ENCODE assay signal across 1 cellular context in the genomic region with DNA sequence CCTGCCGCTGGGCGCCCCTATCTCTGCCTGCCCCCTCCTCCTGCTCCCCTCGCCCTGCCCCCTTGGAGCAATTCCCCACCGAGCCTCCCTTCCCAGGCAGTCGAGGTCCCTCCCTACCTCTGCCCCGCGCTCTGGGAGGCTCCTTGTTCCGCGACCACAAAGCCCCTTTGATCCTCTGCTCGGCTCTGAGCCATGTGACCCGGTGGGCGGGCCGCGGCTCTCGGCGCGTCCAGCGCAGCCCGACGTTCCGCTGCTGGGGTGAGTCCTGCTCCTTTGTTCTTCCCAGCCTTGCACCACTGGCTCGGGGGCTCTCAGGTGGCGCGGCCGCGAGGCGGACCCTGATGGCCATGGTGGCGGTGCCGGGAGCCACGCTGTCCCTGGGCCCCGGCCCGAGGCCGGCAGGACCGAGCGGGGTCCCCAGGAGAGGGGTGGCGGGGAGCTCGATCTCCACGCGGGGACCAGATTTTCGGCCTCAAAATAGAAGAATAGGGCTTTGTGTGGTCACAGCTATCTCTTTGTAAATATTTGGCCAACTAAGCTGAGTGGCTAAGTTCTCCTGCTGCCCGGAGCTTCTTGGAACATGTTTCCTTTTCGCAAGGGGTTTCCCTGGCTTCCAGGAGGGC.
A peak's percentile ranks its signal among the peaks of the same experiment; 100 is the strongest.
TF ChIP-seq lines count a peak whose summit lies in the region.

No MANE protein-coding gene starts in this region.

TF ChIP-seq in HepG2, 621 proteins besides CTCF, POLR2A, EP300 and RAD21 (continued from another document and continues in another):
- TF ChIP-seq, protein P1, sequence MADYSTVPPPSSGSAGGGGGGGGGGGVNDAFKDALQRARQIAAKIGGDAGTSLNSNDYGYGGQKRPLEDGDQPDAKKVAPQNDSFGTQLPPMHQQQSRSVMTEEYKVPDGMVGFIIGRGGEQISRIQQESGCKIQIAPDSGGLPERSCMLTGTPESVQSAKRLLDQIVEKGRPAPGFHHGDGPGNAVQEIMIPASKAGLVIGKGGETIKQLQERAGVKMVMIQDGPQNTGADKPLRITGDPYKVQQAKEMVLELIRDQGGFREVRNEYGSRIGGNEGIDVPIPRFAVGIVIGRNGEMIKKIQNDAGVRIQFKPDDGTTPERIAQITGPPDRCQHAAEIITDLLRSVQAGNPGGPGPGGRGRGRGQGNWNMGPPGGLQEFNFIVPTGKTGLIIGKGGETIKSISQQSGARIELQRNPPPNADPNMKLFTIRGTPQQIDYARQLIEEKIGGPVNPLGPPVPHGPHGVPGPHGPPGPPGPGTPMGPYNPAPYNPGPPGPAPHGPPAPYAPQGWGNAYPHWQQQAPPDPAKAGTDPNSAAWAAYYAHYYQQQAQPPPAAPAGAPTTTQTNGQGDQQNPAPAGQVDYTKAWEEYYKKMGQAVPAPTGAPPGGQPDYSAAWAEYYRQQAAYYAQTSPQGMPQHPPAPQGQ (CRISPR knock-in tag; IDR thresholded peaks at IDR 0.05; ENCODE audit: borderline replicate concordance): no peak
- TF ChIP-seq SUZ12 (IDR thresholded peaks at IDR 0.05; ENCODE audit: low read depth, low read length) (no peak), NCOA2 (CRISPR knock-in tag; IDR thresholded peaks at IDR 0.05) (peak; percentile 78; the same call in 1 of the 2 replicates), SP140L (CRISPR knock-in tag; IDR thresholded peaks at IDR 0.05; ENCODE audit: borderline replicate concordance) (no peak), ZNF7 (CRISPR knock-in tag; IDR thresholded peaks at IDR 0.05) (no peak), RXRB (CRISPR knock-in tag; IDR thresholded peaks at IDR 0.05; ENCODE audit: borderline replicate concordance) (peak; percentile 77), EHMT2 (IDR thresholded peaks at IDR 0.05; ENCODE audit: borderline replicate concordance, low read depth, low read length) (no peak), MAFF (IDR thresholded peaks at IDR 0.05; ENCODE audit: low read depth, low read length) (no peak), BCL6 (CRISPR knock-in tag; IDR thresholded peaks at IDR 0.05) (peak; percentile 69), ZNF75D (CRISPR knock-in tag; IDR thresholded peaks at IDR 0.05; ENCODE audit: borderline replicate concordance) (0 out of 2 replicates have a peak, but pooled peaks have one; percentile 69), NAIF1 (CRISPR knock-in tag; IDR thresholded peaks at IDR 0.05; ENCODE audit: borderline replicate concordance) (peak; percentile 89; the same call in 1 of the 2 replicates), SP5 (CRISPR knock-in tag; IDR thresholded peaks at IDR 0.05; ENCODE audit: borderline replicate concordance, low read depth) (peak; percentile 97), ZSCAN21 (CRISPR knock-in tag; IDR thresholded peaks at IDR 0.05; ENCODE audit: borderline replicate concordance) (no peak; the same call in 1 of the 2 replicates), JUNB (CRISPR knock-in tag; IDR thresholded peaks at IDR 0.05; ENCODE audit: borderline replicate concordance) (no peak), ZNF274 (CRISPR knock-in tag; IDR thresholded peaks at IDR 0.05) (peak; percentile 56; the same call in 1 of the 2 replicates), ZKSCAN1 (IDR thresholded peaks at IDR 0.05; ENCODE audit: low read length) (no peak), TBX2 (CRISPR knock-in tag; IDR thresholded peaks at IDR 0.05; ENCODE audit: borderline replicate concordance) (peak; percentile 90), GATAD2A (CRISPR knock-in tag; IDR thresholded peaks at IDR 0.05) (peak; percentile 71), ZNF34 (CRISPR knock-in tag; IDR thresholded peaks at IDR 0.05; ENCODE audit: borderline replicate concordance) (no peak), ZNF660 (CRISPR knock-in tag; IDR thresholded peaks at IDR 0.05; ENCODE audit: borderline replicate concordance, low read depth) (no peak), CAMTA2 (CRISPR knock-in tag; IDR thresholded peaks at IDR 0.05; ENCODE audit: borderline replicate concordance) (no peak), ZNF10 (CRISPR knock-in tag; IDR thresholded peaks at IDR 0.05; ENCODE audit: borderline replicate concordance, low read depth) (no peak), REL (CRISPR knock-in tag; conservative IDR thresholded peaks at IDR 0.05) (no peak; the same call in 1 of the 2 replicates), MED1 (CRISPR knock-in tag; IDR thresholded peaks at IDR 0.05) (peak; percentile 89), ZNF550 (CRISPR knock-in tag; IDR thresholded peaks at IDR 0.05; ENCODE audit: borderline replicate concordance) (peak; percentile 77; the same call in 1 of the 2 replicates), TP53 (CRISPR knock-in tag; conservative IDR thresholded peaks at IDR 0.05) (peak; percentile 72; the same call in 1 of the 2 replicates), GPN1 (CRISPR knock-in tag; IDR thresholded peaks at IDR 0.05; ENCODE audit: borderline replicate concordance) (no peak), ZNF205 (CRISPR knock-in tag; IDR thresholded peaks at IDR 0.05) (peak; percentile 54; the same call in 1 of the 2 replicates), ZNF766 (CRISPR knock-in tag; IDR thresholded peaks at IDR 0.05; ENCODE audit: borderline replicate concordance) (peak; percentile 79; the same call in 1 of the 2 replicates), ZNF607 (CRISPR knock-in tag; IDR thresholded peaks at IDR 0.05; ENCODE audit: borderline replicate concordance) (no peak; the same call in 1 of the 2 replicates), ZNF207 (IDR thresholded peaks at IDR 0.05; ENCODE audit: borderline replicate concordance) (no peak), SPEN (CRISPR knock-in tag; IDR thresholded peaks at IDR 0.05; ENCODE audit: low read depth) (0 out of 2 replicates have a peak, but pooled peaks have one; percentile 61), ZNF282 (IDR thresholded peaks at IDR 0.05; ENCODE audit: partially characterized antibody) (no peak), ETV6 (CRISPR knock-in tag; conservative IDR thresholded peaks at IDR 0.05) (no peak), HES4 (CRISPR knock-in tag; IDR thresholded peaks at IDR 0.05; ENCODE audit: borderline replicate concordance) (0 out of 2 replicates have a peak, but pooled peaks have one; percentile 24), ZNF101 (CRISPR knock-in tag; IDR thresholded peaks at IDR 0.05; ENCODE audit: borderline replicate concordance, low read depth) (no peak), ZC3H4 (CRISPR knock-in tag; IDR thresholded peaks at IDR 0.05; ENCODE audit: borderline replicate concordance) (no peak), JUND (CRISPR knock-in tag; IDR thresholded peaks at IDR 0.05) (no peak), ZBTB3 (CRISPR knock-in tag; IDR thresholded peaks at IDR 0.05; ENCODE audit: borderline replicate concordance, low read depth) (peak; percentile 81; the same call in 1 of the 2 replicates), MIER3 (CRISPR knock-in tag; IDR thresholded peaks at IDR 0.05; ENCODE audit: borderline replicate concordance) (peak; percentile 52; the same call in 1 of the 2 replicates), ATF7 (IDR thresholded peaks at IDR 0.05) (no peak), ATF7 (CRISPR knock-in tag; IDR thresholded peaks at IDR 0.05) (no peak), ZNF264 (CRISPR knock-in tag; IDR thresholded peaks at IDR 0.05) (peak; percentile 75; the same call in 1 of the 2 replicates), ZSCAN12 (CRISPR knock-in tag; IDR thresholded peaks at IDR 0.05) (peak; percentile 88; the same call in 1 of the 2 replicates)
- TF ChIP-seq, protein P2, sequence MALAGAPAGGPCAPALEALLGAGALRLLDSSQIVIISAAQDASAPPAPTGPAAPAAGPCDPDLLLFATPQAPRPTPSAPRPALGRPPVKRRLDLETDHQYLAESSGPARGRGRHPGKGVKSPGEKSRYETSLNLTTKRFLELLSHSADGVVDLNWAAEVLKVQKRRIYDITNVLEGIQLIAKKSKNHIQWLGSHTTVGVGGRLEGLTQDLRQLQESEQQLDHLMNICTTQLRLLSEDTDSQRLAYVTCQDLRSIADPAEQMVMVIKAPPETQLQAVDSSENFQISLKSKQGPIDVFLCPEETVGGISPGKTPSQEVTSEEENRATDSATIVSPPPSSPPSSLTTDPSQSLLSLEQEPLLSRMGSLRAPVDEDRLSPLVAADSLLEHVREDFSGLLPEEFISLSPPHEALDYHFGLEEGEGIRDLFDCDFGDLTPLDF (CRISPR knock-in tag; IDR thresholded peaks at IDR 0.05): peak; percentile 73
- TF ChIP-seq, protein P3, sequence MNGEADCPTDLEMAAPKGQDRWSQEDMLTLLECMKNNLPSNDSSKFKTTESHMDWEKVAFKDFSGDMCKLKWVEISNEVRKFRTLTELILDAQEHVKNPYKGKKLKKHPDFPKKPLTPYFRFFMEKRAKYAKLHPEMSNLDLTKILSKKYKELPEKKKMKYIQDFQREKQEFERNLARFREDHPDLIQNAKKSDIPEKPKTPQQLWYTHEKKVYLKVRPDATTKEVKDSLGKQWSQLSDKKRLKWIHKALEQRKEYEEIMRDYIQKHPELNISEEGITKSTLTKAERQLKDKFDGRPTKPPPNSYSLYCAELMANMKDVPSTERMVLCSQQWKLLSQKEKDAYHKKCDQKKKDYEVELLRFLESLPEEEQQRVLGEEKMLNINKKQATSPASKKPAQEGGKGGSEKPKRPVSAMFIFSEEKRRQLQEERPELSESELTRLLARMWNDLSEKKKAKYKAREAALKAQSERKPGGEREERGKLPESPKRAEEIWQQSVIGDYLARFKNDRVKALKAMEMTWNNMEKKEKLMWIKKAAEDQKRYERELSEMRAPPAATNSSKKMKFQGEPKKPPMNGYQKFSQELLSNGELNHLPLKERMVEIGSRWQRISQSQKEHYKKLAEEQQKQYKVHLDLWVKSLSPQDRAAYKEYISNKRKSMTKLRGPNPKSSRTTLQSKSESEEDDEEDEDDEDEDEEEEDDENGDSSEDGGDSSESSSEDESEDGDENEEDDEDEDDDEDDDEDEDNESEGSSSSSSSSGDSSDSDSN (CRISPR knock-in tag; IDR thresholded peaks at IDR 0.05): peak; percentile 98
- TF ChIP-seq, protein P4, sequence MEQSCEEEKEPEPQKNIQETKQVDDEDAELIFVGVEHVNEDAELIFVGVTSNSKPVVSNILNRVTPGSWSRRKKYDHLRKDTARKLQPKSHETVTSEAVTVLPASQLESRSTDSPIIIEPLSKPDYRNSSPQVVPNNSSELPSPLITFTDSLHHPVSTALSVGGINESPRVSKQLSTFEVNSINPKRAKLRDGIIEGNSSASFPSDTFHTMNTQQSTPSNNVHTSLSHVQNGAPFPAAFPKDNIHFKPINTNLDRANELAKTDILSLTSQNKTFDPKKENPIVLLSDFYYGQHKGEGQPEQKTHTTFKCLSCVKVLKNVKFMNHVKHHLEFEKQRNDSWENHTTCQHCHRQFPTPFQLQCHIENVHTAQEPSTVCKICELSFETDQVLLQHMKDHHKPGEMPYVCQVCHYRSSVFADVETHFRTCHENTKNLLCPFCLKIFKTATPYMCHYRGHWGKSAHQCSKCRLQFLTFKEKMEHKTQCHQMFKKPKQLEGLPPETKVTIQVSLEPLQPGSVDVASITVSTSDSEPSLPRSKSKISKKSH (CRISPR knock-in tag; IDR thresholded peaks at IDR 0.05; ENCODE audit: borderline replicate concordance): no peak; the same call in 1 of the 2 replicates
- TF ChIP-seq, protein P5, sequence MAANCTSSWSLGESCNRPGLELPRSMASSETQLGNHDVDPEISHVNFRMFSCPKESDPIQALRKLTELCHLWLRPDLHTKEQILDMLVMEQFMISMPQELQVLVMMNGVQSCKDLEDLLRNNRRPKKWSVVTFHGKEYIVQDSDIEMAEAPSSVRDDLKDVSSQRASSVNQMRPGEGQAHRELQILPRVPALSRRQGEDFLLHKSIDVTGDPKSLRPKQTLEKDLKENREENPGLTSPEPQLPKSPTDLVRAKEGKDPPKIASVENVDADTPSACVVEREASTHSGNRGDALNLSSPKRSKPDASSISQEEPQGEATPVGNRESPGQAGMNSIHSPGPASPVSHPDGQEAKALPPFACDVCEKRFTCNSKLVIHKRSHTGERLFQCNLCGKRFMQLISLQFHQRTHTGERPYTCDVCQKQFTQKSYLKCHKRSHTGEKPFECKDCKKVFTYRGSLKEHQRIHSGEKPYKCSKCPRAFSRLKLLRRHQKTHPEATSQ (CRISPR knock-in tag; IDR thresholded peaks at IDR 0.05; ENCODE audit: borderline replicate concordance): 0 out of 2 replicates have a peak, but pooled peaks have one; percentile 49
- TF ChIP-seq, protein P6, sequence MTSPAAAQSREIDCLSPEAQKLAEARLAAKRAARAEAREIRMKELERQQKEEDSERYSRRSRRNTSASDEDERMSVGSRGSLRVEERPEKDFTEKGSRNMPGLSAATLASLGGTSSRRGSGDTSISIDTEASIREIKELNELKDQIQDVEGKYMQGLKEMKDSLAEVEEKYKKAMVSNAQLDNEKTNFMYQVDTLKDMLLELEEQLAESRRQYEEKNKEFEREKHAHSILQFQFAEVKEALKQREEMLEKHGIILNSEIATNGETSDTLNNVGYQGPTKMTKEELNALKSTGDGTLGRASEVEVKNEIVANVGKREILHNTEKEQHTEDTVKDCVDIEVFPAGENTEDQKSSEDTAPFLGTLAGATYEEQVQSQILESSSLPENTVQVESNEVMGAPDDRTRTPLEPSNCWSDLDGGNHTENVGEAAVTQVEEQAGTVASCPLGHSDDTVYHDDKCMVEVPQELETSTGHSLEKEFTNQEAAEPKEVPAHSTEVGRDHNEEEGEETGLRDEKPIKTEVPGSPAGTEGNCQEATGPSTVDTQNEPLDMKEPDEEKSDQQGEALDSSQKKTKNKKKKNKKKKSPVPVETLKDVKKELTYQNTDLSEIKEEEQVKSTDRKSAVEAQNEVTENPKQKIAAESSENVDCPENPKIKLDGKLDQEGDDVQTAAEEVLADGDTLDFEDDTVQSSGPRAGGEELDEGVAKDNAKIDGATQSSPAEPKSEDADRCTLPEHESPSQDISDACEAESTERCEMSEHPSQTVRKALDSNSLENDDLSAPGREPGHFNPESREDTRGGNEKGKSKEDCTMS (CRISPR knock-in tag; conservative IDR thresholded peaks at IDR 0.05): no peak
- TF ChIP-seq, protein P7, sequence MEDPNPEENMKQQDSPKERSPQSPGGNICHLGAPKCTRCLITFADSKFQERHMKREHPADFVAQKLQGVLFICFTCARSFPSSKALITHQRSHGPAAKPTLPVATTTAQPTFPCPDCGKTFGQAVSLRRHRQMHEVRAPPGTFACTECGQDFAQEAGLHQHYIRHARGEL (CRISPR knock-in tag; IDR thresholded peaks at IDR 0.05): no peak
- TF ChIP-seq, protein P8, sequence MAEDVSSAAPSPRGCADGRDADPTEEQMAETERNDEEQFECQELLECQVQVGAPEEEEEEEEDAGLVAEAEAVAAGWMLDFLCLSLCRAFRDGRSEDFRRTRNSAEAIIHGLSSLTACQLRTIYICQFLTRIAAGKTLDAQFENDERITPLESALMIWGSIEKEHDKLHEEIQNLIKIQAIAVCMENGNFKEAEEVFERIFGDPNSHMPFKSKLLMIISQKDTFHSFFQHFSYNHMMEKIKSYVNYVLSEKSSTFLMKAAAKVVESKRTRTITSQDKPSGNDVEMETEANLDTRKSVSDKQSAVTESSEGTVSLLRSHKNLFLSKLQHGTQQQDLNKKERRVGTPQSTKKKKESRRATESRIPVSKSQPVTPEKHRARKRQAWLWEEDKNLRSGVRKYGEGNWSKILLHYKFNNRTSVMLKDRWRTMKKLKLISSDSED (CRISPR knock-in tag; IDR thresholded peaks at IDR 0.05): no peak; the same call in 1 of the 2 replicates
- TF ChIP-seq, protein P9, sequence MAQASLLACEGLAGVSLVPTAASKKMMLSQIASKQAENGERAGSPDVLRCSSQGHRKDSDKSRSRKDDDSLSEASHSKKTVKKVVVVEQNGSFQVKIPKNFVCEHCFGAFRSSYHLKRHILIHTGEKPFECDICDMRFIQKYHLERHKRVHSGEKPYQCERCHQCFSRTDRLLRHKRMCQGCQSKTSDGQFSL (CRISPR knock-in tag; IDR thresholded peaks at IDR 0.05): no peak
- TF ChIP-seq, protein P10, sequence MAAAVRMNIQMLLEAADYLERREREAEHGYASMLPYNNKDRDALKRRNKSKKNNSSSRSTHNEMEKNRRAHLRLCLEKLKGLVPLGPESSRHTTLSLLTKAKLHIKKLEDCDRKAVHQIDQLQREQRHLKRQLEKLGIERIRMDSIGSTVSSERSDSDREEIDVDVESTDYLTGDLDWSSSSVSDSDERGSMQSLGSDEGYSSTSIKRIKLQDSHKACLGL (CRISPR knock-in tag; IDR thresholded peaks at IDR 0.05): peak; percentile 89; the same call in 1 of the 2 replicates
